25 cellular contexts compared by ENCODE assay signal in genomic region chr10:81963606-81964005, GRCh38.
DNase-seq lines count a peak whose midpoint lies in the region; ATAC-seq and TF ChIP-seq lines count a peak whose summit lies in the region.
"Had no signal": no experiment of that assay in that cellular context is flagged by ENCODE, and none has a peak within 500 bp of the region (broad histone marks: within the 10 kb centered on the region; RNA-seq: fewer than 3 reads in every experiment).

No MANE protein-coding gene starts in this region.

- H3K4me1 ChIP-seq in smooth muscle cell (ENCODE audit: low read depth) (no peaks in the 10 kb centered on the region), adrenal gland (replicated peaks in 1 of 2) (no peaks in the 10 kb centered on the region)
- H3K4me1 ChIP-seq: SJCRH30 had no signal

- no peak for TF ChIP-seq CTCF in astrocyte of the spinal cord (IDR thresholded peaks at IDR 0.05; ENCODE audit: low read depth, low read length)
- TF ChIP-seq CTCF in smooth muscle cell (IDR thresholded peaks at IDR 0.05; ENCODE audit: borderline replicate concordance, insufficient read depth, poor library complexity, severe bottlenecking): no peak
- TF ChIP-seq CTCF in adrenal gland (IDR thresholded peaks at IDR 0.05): no peak
- no peak for TF ChIP-seq CTCF in mesothelial cell of epicardium (IDR thresholded peaks at IDR 0.05; ENCODE audit: unreplicated experiment)

- H3K9ac ChIP-seq in smooth muscle cell (ENCODE audit: low read depth): no peak overlapping the region

- H3K4me3 ChIP-seq in astrocyte of the spinal cord (ENCODE audit: low read depth, low read length) (no peak overlapping the region), smooth muscle cell (no peak overlapping the region), adrenal gland (no peak overlapping the region)
- H3K4me3 ChIP-seq: MG63, PC-9, SJCRH30 had no signal

- H3K36me3 Mint-ChIP-seq in mesothelial cell of epicardium: no peaks in the 10 kb centered on the region
- H3K36me3 Mint-ChIP-seq: CD4-positive, alpha-beta memory T cell had no signal

- H3K4me3 Mint-ChIP-seq in mesothelial cell of epicardium: no peak overlapping the region
- H3K4me3 Mint-ChIP-seq: CD4-positive, alpha-beta memory T cell had no signal

- H3K79me2 ChIP-seq in smooth muscle cell (ENCODE audit: low read depth): peaks cover 3% of the 10 kb centered on the region

- peaks cover 2% of the 10 kb centered on the region for H3K27me3 Mint-ChIP-seq in mesothelial cell of epicardium (ENCODE audit: low read depth)
- H3K27me3 Mint-ChIP-seq: CD4-positive, alpha-beta memory T cell had no signal

- no peak for ATAC-seq in GM18907 (IDR thresholded peaks at IDR 0.05; ENCODE audit: unreplicated experiment)
- ATAC-seq: Right ventricle myocardium inferior, SK-N-SH treated with all-trans-retinoic acid at 6 μM for 48 hours had no signal

- no peaks in the 10 kb centered on the region for H3K36me3 ChIP-seq in smooth muscle cell (ENCODE audit: low read depth)
- no peaks in the 10 kb centered on the region for H3K36me3 ChIP-seq in adrenal gland (replicated peaks in 1 of 2)
- H3K36me3 ChIP-seq: MG63, SJCRH30 had no signal

- no peaks in the 10 kb centered on the region for H3F3A ChIP-seq in smooth muscle cell (ENCODE audit: low read depth)

- DNase-seq in amniotic epithelial cell (ENCODE audit: low read depth) (peak; percentile 5), astrocyte of the spinal cord (ENCODE audit: low read depth, low spot score) (peak; percentile 62), hepatic stellate cell (ENCODE audit: low spot score) (peak; percentile 47), smooth muscle cell (lab: John Stamatoyannopoulos, UW; ENCODE audit: unreplicated experiment) (no peak), adrenal gland (no peak), mesothelial cell of epicardium (ENCODE audit: low spot score in 2 of 2, unreplicated experiment in 2 of 2) (no peak)
- DNase-seq: C1 segment of cervical spinal cord; CD4-positive, alpha-beta memory T cell; COR-L47; DMS79 treated with DMSO at 0.1 percent for 48 hours; GF-D8; KBM-7; MG63; NCI-H1105 treated with DMSO at 0.1 percent for 48 hours; NCI-H146; NCI-H1930; NCI-H446; NCI-H526; NCI-H82; NK-92 treated with Interleukin-12 subunit alpha and Interleukin-12 subunit beta, amount 100 ng/mL, for 24 hours; PC-9; SJCRH30 had no signal

- in situ Hi-C loops in astrocyte of the spinal cord (cut with HindIII; ENCODE audit: low sequenced_read_pairs): no loop called here

- H3K27ac ChIP-seq in smooth muscle cell (ENCODE audit: low read depth): no peak overlapping the region
- H3K27ac ChIP-seq in adrenal gland: no peak overlapping the region
- H3K27ac ChIP-seq: PC-9, SJCRH30 had no signal

- H3K27me3 ChIP-seq in smooth muscle cell (ENCODE audit: low read depth): no peaks in the 10 kb centered on the region
- H3K27me3 ChIP-seq in adrenal gland: no peaks in the 10 kb centered on the region
- H3K27me3 ChIP-seq: MG63, SJCRH30 had no signal

- H3K9me3 Mint-ChIP-seq in mesothelial cell of epicardium: no peaks in the 10 kb centered on the region

- H3K9me3 ChIP-seq in smooth muscle cell (replicated peaks; ENCODE audit: low read depth) (no peaks in the 10 kb centered on the region), adrenal gland (replicated peaks in 1 of 3) (no peaks in the 10 kb centered on the region)
- H3K9me3 ChIP-seq: MG63, SJCRH30 had no signal

- no peak overlapping the region for H3K27ac Mint-ChIP-seq in mesothelial cell of epicardium
- H3K27ac Mint-ChIP-seq: CD4-positive, alpha-beta memory T cell had no signal

- no peak for TF ChIP-seq POLR2A in adrenal gland (IDR thresholded peaks at IDR 0.05)

- peak overlapping the region; percentile 26 for H3K4me2 ChIP-seq in smooth muscle cell
- H3K4me2 ChIP-seq: PC-9 had no signal

- H2AFZ ChIP-seq in smooth muscle cell (ENCODE audit: low read depth): no peak overlapping the region
- H2AFZ ChIP-seq: PC-9 had no signal

- WGBS in smooth muscle cell (ENCODE audit: low lambda C conversion rate): 74% methylated on average over 9 of the region's 9 CpGs
- WGBS in adrenal gland, 4 donors: 46 to 49% (median 47%) methylated on average over 9 of the region's 9 CpGs

- H4K20me1 ChIP-seq in smooth muscle cell (ENCODE audit: low read depth): no peaks in the 10 kb centered on the region

- peaks cover 2% of the 10 kb centered on the region for H3K4me1 Mint-ChIP-seq in mesothelial cell of epicardium
- H3K4me1 Mint-ChIP-seq: CD4-positive, alpha-beta memory T cell had no signal

- intact Hi-C loops in adrenal gland (cut with DNase I): no loop called here

Comparison
In these comparisons a context has a peak if more than half of its experiments do, and no peak if none do; other contexts are left out.
1. DNase-seq: peak in amniotic epithelial cell (single experiment), astrocyte of the spinal cord (single experiment) and hepatic stellate cell (single experiment); none in smooth muscle cell (single experiment), adrenal gland (0 of 7) and mesothelial cell of epicardium (0 of 2).